ENCODE assay signal across 14 cellular contexts in the genomic region with DNA sequence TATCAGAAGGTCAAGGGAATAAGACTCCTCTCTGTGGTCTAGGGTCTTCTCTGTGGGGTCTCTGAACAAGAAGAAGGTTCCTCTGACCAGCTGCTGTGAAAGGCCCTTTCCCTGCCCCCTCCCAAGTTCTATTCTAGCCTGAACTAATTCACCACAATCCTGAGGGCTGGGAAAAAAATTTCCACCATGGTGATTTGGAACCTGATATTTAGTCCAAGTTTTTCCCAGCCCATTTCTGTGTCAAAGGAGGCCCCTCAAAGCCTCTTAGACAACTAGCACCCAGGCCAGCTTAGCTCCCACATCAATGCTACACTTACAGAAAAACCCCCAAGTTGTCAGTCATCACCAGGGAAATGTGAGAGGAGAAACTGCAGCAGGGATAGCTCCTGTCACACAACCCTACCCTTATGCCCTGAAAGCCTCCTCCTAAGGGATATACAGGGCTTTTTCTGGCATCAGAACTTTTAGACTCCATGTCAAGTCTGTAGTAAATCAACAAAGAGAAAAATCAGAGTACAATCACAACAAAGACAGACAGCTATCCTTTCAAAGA. TPM values are rescaled to one million over a fixed set of nuclear protein-coding genes. Genes with fewer than 3 reads are reported as not detected.
DNase-seq lines count a peak whose midpoint lies in the region; ATAC-seq, FAIRE-seq and TF ChIP-seq lines count a peak whose summit lies in the region.
"Had no signal": no experiment of that assay in that cellular context is flagged by ENCODE, and none has a peak within 500 bp of the region (broad histone marks: within the 10 kb centered on the region; RNA-seq: fewer than 3 reads in every experiment).

No MANE protein-coding gene starts in this region.

- no peaks in the 10 kb centered on the region for H3K36me3 ChIP-seq in GM06990 (ENCODE audit: control insufficient read depth, insufficient read depth, low read length)
- no peaks in the 10 kb centered on the region for H3K36me3 ChIP-seq in Panc1 (ENCODE audit: control insufficient read depth, insufficient read depth, low read length)
- H3K36me3 ChIP-seq in endothelial cell of umbilical vein (ENCODE audit: control insufficient read depth in 2 of 2, extremely low read depth in 1 of 2, insufficient read depth in 2 of 2, low read length in 2 of 2): no peaks in the 10 kb centered on the region
- H3K36me3 ChIP-seq in smooth muscle cell (ENCODE audit: low read depth): no peaks in the 10 kb centered on the region
- no peaks in the 10 kb centered on the region for H3K36me3 ChIP-seq in neuronal stem cell (replicated peaks in 1 of 2; ENCODE audit: control insufficient read depth in 2 of 2, insufficient read depth in 2 of 2, low read length in 2 of 2)
- H3K36me3 ChIP-seq: suprapubic skin had no signal

- no peak overlapping the region for H4K91ac ChIP-seq in neuronal stem cell (ENCODE audit: low read depth, low read length, poor library complexity)

- H3K79me2 ChIP-seq in endothelial cell of umbilical vein (ENCODE audit: control insufficient read depth, insufficient read depth, low read length) (peaks cover 82% of the 10 kb centered on the region), smooth muscle cell (ENCODE audit: low read depth) (peaks cover 53% of the 10 kb centered on the region)

- no peak overlapping the region for H3K23ac ChIP-seq in neuronal stem cell (ENCODE audit: low read depth, low read length, poor library complexity)

- peak; percentile 26 for FAIRE-seq in endothelial cell of umbilical vein (lab: Jason Lieb, UNC)

- in situ Hi-C loops in Panc1 (cut with HindIII; ENCODE audit: low pct_unique_long_range_greater_than_20kb, low sequenced_read_pairs): no loop called here

- BruUV-seq in Panc1 (replicated peaks; lab: Mats Ljungman, UMichigan) (no TSS peak), endothelial cell of umbilical vein (replicated peaks; lab: Mats Ljungman, UMichigan) (no TSS peak)

- DNase-seq in GM06990 (ENCODE audit: extremely low read depth, insufficient read length): no peak
- DNase-seq in Panc1 (ENCODE audit: low read depth, low spot score): no peak
- no peak for DNase-seq in endothelial cell of umbilical vein (ENCODE audit: low read depth, low spot score)
- DNase-seq in smooth muscle cell (lab: John Stamatoyannopoulos, UW; ENCODE audit: unreplicated experiment): no peak
- DNase-seq in NCI-H2196 (lab: John Stamatoyannopoulos, UW; ENCODE audit: unreplicated experiment): no peak
- DNase-seq in neuronal stem cell (ENCODE audit: low spot score): no peak
- DNase-seq: activated naive CD4-positive, alpha-beta T cell treated with Interleukin-2 at 50 U/mL for 16 hours; DMS79; KBM-7; naive thymus-derived CD8-positive, alpha-beta T cell; NCI-H2107; RPMI8226 had no signal

- peaks cover 2% of the 10 kb centered on the region for H3K79me1 ChIP-seq in neuronal stem cell (ENCODE audit: low read depth, low read length)

- H3K9me3 ChIP-seq in Panc1 (ENCODE audit: control insufficient read depth, insufficient read depth, low read depth, low read length) (no peaks in the 10 kb centered on the region), endothelial cell of umbilical vein (replicated peaks; ENCODE audit: control insufficient read depth, insufficient read depth, low read length) (no peaks in the 10 kb centered on the region), smooth muscle cell (replicated peaks; ENCODE audit: low read depth) (no peaks in the 10 kb centered on the region), neuronal stem cell (replicated peaks in 1 of 2; ENCODE audit: control insufficient read depth in 2 of 2, insufficient read depth in 1 of 2, low read depth in 1 of 2, low read length in 2 of 2) (no peaks in the 10 kb centered on the region)
- H3K9me3 ChIP-seq: suprapubic skin had no signal

- TF ChIP-seq POLR2A in endothelial cell of umbilical vein (IDR thresholded peaks at IDR 0.05; ENCODE audit: low read depth, low read length): no peak

- H4K20me1 ChIP-seq in endothelial cell of umbilical vein (replicated peaks; ENCODE audit: control insufficient read depth, extremely low read depth, insufficient read depth, low read length) (peaks cover 4% of the 10 kb centered on the region), smooth muscle cell (ENCODE audit: low read depth) (peaks cover 39% of the 10 kb centered on the region)

- no peak overlapping the region for H3K4ac ChIP-seq in neuronal stem cell (ENCODE audit: low read length)

- H3K9ac ChIP-seq in endothelial cell of umbilical vein (replicated peaks; ENCODE audit: extremely low read depth, insufficient read depth, low read length) (no peak overlapping the region), smooth muscle cell (ENCODE audit: low read depth) (peak overlapping the region; percentile 56), neuronal stem cell (ENCODE audit: low read depth, low read length, poor library complexity) (no peak overlapping the region)

- H2BK12ac ChIP-seq in neuronal stem cell (ENCODE audit: low read length): no peak overlapping the region

- H3K4me3 ChIP-seq in GM06990 (replicated peaks; ENCODE audit: low read depth, low read length) (peak overlapping the region; percentile 11; the same call in 1 of the 2 replicates), Panc1 (ENCODE audit: low read depth in 2 of 2, low read length in 2 of 2) (no peak overlapping the region), endothelial cell of umbilical vein (replicated peaks in 1 of 3; ENCODE audit: insufficient read depth in 1 of 3, low read depth in 1 of 3, low read length in 3 of 3) (no peak overlapping the region), smooth muscle cell (no peak overlapping the region), neuronal stem cell (ENCODE audit: low read length in 2 of 2) (no peak overlapping the region)
- H3K4me3 ChIP-seq: suprapubic skin had no signal

- no peak overlapping the region for H4K8ac ChIP-seq in neuronal stem cell (ENCODE audit: low read depth, low read length)

- H2BK5ac ChIP-seq in neuronal stem cell (ENCODE audit: low read length): no peak overlapping the region

- POLR2A ChIA-PET in Panc1 (lab: Charles Lee) (interaction anchor here (0.5 to 0.6 kb wide), 2 partner anchors 39 to 207 kb away, joined by 3 read pairs; partner anchors contain the start of gene TMBIM6), endothelial cell of umbilical vein (lab: Charles Lee) (interaction anchor here (0.6 to 2.2 kb wide), 4 partner anchors 29 to 70 kb away, joined by 3 to 8 read pairs (median 4); partner anchors contain the start of gene TMBIM6)

- dilution Hi-C loops in endothelial cell of umbilical vein (cut with MboI; ENCODE audit: extremely low pct_ligation_motif_present, low sequenced_read_pairs): no loop called here

- no peak overlapping the region for H2AFZ ChIP-seq in endothelial cell of umbilical vein (ENCODE audit: low read depth, low read length)
- H2AFZ ChIP-seq in smooth muscle cell (ENCODE audit: low read depth): no peak overlapping the region
- H2AFZ ChIP-seq in neuronal stem cell (ENCODE audit: low read length): no peak overlapping the region

- no peak overlapping the region for H3K18ac ChIP-seq in neuronal stem cell (ENCODE audit: low read length)

- H3K14ac ChIP-seq in neuronal stem cell (ENCODE audit: low read length): no peak overlapping the region

- no peak for TF ChIP-seq CTCF in GM06990 (IDR thresholded peaks at IDR 0.05; ENCODE audit: insufficient read depth, low read length, poor library complexity, severe bottlenecking)
- TF ChIP-seq CTCF in Panc1 (IDR thresholded peaks at IDR 0.05): no peak
- no peak for TF ChIP-seq CTCF in endothelial cell of umbilical vein (IDR thresholded peaks at IDR 0.05; ENCODE audit: extremely low read depth in 1 of 2, insufficient read depth in 1 of 2, low read depth in 1 of 2, low read length in 2 of 2)
- TF ChIP-seq CTCF in smooth muscle cell (IDR thresholded peaks at IDR 0.05; ENCODE audit: borderline replicate concordance, insufficient read depth, poor library complexity, severe bottlenecking): no peak

- H3K4me2 ChIP-seq in endothelial cell of umbilical vein (ENCODE audit: insufficient read depth, low read length) (no peak overlapping the region), smooth muscle cell (peak overlapping the region; percentile 84), neuronal stem cell (ENCODE audit: insufficient read depth, low read length, poor library complexity, severe bottlenecking) (no peak overlapping the region)

- peaks cover 16% of the 10 kb centered on the region for H3K4me1 ChIP-seq in Panc1 (ENCODE audit: control insufficient read depth, insufficient read depth, low read length)
- H3K4me1 ChIP-seq in endothelial cell of umbilical vein (ENCODE audit: control insufficient read depth, extremely low read depth, insufficient read depth, low read length): peaks cover 55% of the 10 kb centered on the region
- H3K4me1 ChIP-seq in smooth muscle cell (ENCODE audit: low read depth): peaks cover 42% of the 10 kb centered on the region
- H3K4me1 ChIP-seq in neuronal stem cell (ENCODE audit: control insufficient read depth in 2 of 2, insufficient read depth in 1 of 2, low read depth in 1 of 2, low read length in 2 of 2): peaks cover 23 to 34% of the 10 kb centered on the region in 2 donors

- intact Hi-C loops in Panc1 (cut with micrococcal nuclease; ENCODE audit: unreplicated experiment) (no loop called here), endothelial cell of umbilical vein (cut with micrococcal nuclease) (no loop called here)

- no peak overlapping the region for H2BK120ac ChIP-seq in neuronal stem cell (ENCODE audit: low read depth, low read length)

- no peak overlapping the region for H2AK5ac ChIP-seq in neuronal stem cell (ENCODE audit: low read depth, low read length)

- H3F3A ChIP-seq in smooth muscle cell (ENCODE audit: low read depth): peaks cover 17% of the 10 kb centered on the region

- CTCF ChIA-PET in Panc1 (lab: Charles Lee): interaction anchor here (0.7 kb wide), 1 partner anchor 58 kb away, joined by 8 read pairs; no protein-coding TSS in a partner anchor
- CTCF ChIA-PET in endothelial cell of umbilical vein (lab: Charles Lee): interaction anchor here (0.6 to 5.7 kb wide), 13 partner anchors 21 to 80 kb away, joined by 3 to 59 read pairs (median 5); partner anchors contain the start of genes PRPF40B and TMBIM6

- H2BK15ac ChIP-seq in neuronal stem cell (ENCODE audit: low read length): no peak overlapping the region

- ATAC-seq in Panc1 (no peak), HG02623 (IDR thresholded peaks at IDR 0.05; ENCODE audit: unreplicated experiment) (no peak)
- ATAC-seq: naive thymus-derived CD8-positive, alpha-beta T cell had no signal

- no peaks in the 10 kb centered on the region for H3K9me1 ChIP-seq in endothelial cell of umbilical vein (replicated peaks; ENCODE audit: control insufficient read depth, extremely low read depth, insufficient read depth, low read length)

- no peaks in the 10 kb centered on the region for H3K27me3 ChIP-seq in GM06990 (replicated peaks; ENCODE audit: control insufficient read depth, insufficient read depth, low read length)
- no peaks in the 10 kb centered on the region for H3K27me3 ChIP-seq in Panc1 (ENCODE audit: control insufficient read depth, insufficient read depth, low read length)
- H3K27me3 ChIP-seq in endothelial cell of umbilical vein (ENCODE audit: control insufficient read depth in 2 of 2, insufficient read depth in 2 of 2, low read length in 2 of 2): no peaks in the 10 kb centered on the region
- no peaks in the 10 kb centered on the region for H3K27me3 ChIP-seq in smooth muscle cell (ENCODE audit: low read depth)
- peaks cover 0 to under 1% (median under 1%) of the 10 kb centered on the region in 3 experiments for H3K27me3 ChIP-seq in neuronal stem cell (ENCODE audit: control insufficient read depth in 3 of 3, insufficient read depth in 3 of 3, low read depth in 1 of 3, low read length in 3 of 3)
- H3K27me3 ChIP-seq: suprapubic skin had no signal

- H3K27ac ChIP-seq in Panc1 (ENCODE audit: low read length) (peak overlapping the region; percentile 15; the same call in 1 of the 2 replicates), endothelial cell of umbilical vein (ENCODE audit: insufficient read depth, low read depth, low read length) (peak overlapping the region; percentile 29), smooth muscle cell (ENCODE audit: low read depth) (peak overlapping the region; percentile 88), neuronal stem cell (replicated peaks; ENCODE audit: low read length) (no peak overlapping the region)
- H3K27ac ChIP-seq: suprapubic skin had no signal

RNA-seq across cellular contexts. Expression of gene FMNL3, which starts 4.5 kb away (rescaled TPM):
- total RNA-seq in Panc1 (2021; ENCODE audit: unreplicated experiment): 25.7 TPM
- 14.2 TPM for polyA plus RNA-seq in Panc1 (2012; ENCODE audit: insufficient read length)
- total RNA-seq in endothelial cell of umbilical vein: 93.2 and 93.3 TPM in 2 replicates
- polyA plus RNA-seq in endothelial cell of umbilical vein: 33.6 and 35.1 TPM in 2 replicates
- polyA plus RNA-seq in endothelial cell of umbilical vein (2011; cell fraction: cytosol; rRNA removed): 31.3 and 33.6 TPM in 2 replicates
- polyA plus RNA-seq in endothelial cell of umbilical vein (2011; cell fraction: nucleus; rRNA removed): 143 and 146 TPM in 2 replicates
- 37.7 and 39.3 TPM in 2 replicates for polyA plus RNA-seq in endothelial cell of umbilical vein (2012)
- 107 and 110 TPM in 2 replicates for polyA minus RNA-seq in endothelial cell of umbilical vein
- 4.4 TPM for polyA minus RNA-seq in endothelial cell of umbilical vein (2011; cell fraction: cytosol; rRNA and poly(A)+ RNA removed)
- 75.3 and 104 TPM in 2 replicates for polyA minus RNA-seq in endothelial cell of umbilical vein (2011; cell fraction: nucleus; rRNA and poly(A)+ RNA removed)
- 18.3 and 20.8 TPM in 2 replicates for total RNA-seq in smooth muscle cell
- 19.7 and 21.7 TPM in 2 replicates for polyA plus RNA-seq in smooth muscle cell
- 8.2 TPM for polyA plus RNA-seq in neuronal stem cell (2013, experiment 1 of 2)
- 8.1 TPM for polyA plus RNA-seq in neuronal stem cell (2013, experiment 2 of 2)

RNA-seq across cellular contexts. Expression of gene TMBIM6, which starts 38.6 kb away (rescaled TPM):
- total RNA-seq in Panc1 (2021; ENCODE audit: unreplicated experiment) (525 TPM), endothelial cell of umbilical vein (393 and 395 TPM in 2 replicates), smooth muscle cell (677 and 679 TPM in 2 replicates)
- polyA plus RNA-seq in Panc1 (2012; ENCODE audit: insufficient read length): 275 TPM
- polyA plus RNA-seq in endothelial cell of umbilical vein (545 and 579 TPM in 2 replicates), smooth muscle cell (611 and 663 TPM in 2 replicates)
- 324 and 346 TPM in 2 replicates for polyA plus RNA-seq in endothelial cell of umbilical vein (2011; cell fraction: cytosol; rRNA removed)
- 313 and 415 TPM in 2 replicates for polyA plus RNA-seq in endothelial cell of umbilical vein (2011; cell fraction: nucleus; rRNA removed)
- polyA plus RNA-seq in endothelial cell of umbilical vein (2012): 363 and 512 TPM in 2 replicates
- 426 and 448 TPM in 2 replicates for polyA minus RNA-seq in endothelial cell of umbilical vein
- polyA minus RNA-seq in endothelial cell of umbilical vein (2011; cell fraction: cytosol; rRNA and poly(A)+ RNA removed): 212 TPM
- 90.8 and 166 TPM in 2 replicates for polyA minus RNA-seq in endothelial cell of umbilical vein (2011; cell fraction: nucleus; rRNA and poly(A)+ RNA removed)
- 322 TPM for polyA plus RNA-seq in neuronal stem cell (2013, experiment 1 of 2)
- polyA plus RNA-seq in neuronal stem cell (2013, experiment 2 of 2): 335 TPM
